In the genomic region with DNA sequence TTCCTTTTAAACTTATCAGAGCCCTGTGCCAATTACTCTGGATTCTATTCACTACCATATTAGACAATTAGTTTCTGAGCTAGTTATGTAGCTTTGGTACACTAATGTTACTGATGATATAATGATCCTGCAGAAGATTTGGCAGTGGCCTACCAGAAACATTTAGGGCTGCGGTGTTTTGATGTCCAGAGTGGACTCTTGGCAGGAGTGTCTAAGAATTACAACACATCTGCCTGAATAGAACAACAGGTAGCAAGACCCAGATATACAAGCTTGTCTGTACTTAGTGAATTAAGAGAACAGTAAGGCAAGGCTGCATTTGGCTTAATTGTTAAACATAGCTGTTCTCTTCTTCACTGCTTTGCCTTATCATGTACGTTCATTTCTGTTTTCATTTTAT, we compare ENCODE assay signal across 1 cellular context.
TF ChIP-seq lines count a peak whose summit lies in the region.

No MANE protein-coding gene starts in this region.

TF ChIP-seq in GM23338, 12 proteins besides CTCF, POLR2A, EP300 and RAD21 (continued from another document):
- TF ChIP-seq, protein P1, sequence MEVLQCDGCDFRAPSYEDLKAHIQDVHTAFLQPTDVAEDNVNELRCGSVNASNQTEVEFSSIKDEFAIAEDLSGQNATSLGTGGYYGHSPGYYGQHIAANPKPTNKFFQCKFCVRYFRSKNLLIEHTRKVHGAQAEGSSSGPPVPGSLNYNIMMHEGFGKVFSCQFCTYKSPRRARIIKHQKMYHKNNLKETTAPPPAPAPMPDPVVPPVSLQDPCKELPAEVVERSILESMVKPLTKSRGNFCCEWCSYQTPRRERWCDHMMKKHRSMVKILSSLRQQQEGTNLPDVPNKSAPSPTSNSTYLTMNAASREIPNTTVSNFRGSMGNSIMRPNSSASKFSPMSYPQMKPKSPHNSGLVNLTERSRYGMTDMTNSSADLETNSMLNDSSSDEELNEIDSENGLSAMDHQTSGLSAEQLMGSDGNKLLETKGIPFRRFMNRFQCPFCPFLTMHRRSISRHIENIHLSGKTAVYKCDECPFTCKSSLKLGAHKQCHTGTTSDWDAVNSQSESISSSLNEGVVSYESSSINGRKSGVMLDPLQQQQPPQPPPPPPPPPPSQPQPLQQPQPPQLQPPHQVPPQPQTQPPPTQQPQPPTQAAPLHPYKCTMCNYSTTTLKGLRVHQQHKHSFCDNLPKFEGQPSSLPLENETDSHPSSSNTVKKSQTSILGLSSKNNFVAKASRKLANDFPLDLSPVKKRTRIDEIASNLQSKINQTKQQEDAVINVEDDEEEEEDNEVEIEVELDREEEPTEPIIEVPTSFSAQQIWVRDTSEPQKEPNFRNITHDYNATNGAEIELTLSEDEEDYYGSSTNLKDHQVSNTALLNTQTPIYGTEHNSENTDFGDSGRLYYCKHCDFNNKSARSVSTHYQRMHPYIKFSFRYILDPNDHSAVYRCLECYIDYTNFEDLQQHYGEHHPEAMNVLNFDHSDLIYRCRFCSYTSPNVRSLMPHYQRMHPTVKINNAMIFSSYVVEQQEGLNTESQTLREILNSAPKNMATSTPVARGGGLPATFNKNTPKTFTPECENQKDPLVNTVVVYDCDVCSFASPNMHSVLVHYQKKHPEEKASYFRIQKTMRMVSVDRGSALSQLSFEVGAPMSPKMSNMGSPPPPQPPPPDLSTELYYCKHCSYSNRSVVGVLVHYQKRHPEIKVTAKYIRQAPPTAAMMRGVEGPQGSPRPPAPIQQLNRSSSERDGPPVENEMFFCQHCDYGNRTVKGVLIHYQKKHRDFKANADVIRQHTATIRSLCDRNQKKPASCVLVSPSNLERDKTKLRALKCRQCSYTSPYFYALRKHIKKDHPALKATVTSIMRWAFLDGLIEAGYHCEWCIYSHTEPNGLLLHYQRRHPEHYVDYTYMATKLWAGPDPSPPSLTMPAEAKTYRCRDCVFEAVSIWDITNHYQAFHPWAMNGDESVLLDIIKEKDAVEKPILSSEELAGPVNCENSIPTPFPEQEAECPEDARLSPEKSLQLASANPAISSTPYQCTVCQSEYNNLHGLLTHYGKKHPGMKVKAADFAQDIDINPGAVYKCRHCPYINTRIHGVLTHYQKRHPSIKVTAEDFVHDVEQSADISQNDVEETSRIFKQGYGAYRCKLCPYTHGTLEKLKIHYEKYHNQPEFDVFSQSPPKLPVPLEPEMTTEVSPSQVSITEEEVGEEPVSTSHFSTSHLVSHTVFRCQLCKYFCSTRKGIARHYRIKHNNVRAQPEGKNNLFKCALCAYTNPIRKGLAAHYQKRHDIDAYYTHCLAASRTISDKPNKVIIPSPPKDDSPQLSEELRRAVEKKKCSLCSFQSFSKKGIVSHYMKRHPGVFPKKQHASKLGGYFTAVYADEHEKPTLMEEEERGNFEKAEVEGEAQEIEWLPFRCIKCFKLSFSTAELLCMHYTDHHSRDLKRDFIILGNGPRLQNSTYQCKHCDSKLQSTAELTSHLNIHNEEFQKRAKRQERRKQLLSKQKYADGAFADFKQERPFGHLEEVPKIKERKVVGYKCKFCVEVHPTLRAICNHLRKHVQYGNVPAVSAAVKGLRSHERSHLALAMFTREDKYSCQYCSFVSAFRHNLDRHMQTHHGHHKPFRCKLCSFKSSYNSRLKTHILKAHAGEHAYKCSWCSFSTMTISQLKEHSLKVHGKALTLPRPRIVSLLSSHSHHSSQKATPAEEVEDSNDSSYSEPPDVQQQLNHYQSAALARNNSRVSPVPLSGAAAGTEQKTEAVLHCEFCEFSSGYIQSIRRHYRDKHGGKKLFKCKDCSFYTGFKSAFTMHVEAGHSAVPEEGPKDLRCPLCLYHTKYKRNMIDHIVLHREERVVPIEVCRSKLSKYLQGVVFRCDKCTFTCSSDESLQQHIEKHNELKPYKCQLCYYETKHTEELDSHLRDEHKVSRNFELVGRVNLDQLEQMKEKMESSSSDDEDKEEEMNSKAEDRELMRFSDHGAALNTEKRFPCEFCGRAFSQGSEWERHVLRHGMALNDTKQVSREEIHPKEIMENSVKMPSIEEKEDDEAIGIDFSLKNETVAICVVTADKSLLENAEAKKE (CRISPR knock-in tag; IDR thresholded peaks at IDR 0.05), result no peak
- TF ChIP-seq EZH2phosphoT487 (IDR thresholded peaks at IDR 0.05; ENCODE audit: unreplicated experiment) (no peak), EZH2 (IDR thresholded peaks at IDR 0.05; ENCODE audit: low read depth, unreplicated experiment) (no peak)
